In the genomic region with DNA sequence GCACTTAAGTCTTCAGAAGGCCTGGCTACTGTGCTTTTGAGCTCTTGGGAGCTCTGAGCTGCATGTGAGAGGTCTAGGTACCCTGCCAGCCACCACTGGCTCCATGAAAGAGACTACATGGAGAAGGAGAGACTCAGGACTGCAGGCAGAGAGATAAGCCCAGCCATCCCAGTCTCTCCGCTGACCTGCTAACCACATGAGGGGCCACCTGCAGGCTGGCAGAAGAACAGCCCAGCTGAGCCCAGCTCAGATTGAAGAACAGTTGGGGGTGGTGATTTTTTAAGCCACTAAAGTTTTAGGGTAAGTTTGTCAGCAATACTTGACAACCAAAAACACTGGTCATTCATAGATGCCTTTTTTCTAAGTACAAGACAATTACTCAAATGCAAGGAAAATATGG, we compare ENCODE assay signal across 2 cellular contexts.
TF ChIP-seq lines count a peak whose summit lies in the region.

No MANE protein-coding gene starts in this region.

TF ChIP-seq in HepG2, 621 proteins besides CTCF, POLR2A, EP300 and RAD21 (continued from another document):
- TF ChIP-seq, protein P1, sequence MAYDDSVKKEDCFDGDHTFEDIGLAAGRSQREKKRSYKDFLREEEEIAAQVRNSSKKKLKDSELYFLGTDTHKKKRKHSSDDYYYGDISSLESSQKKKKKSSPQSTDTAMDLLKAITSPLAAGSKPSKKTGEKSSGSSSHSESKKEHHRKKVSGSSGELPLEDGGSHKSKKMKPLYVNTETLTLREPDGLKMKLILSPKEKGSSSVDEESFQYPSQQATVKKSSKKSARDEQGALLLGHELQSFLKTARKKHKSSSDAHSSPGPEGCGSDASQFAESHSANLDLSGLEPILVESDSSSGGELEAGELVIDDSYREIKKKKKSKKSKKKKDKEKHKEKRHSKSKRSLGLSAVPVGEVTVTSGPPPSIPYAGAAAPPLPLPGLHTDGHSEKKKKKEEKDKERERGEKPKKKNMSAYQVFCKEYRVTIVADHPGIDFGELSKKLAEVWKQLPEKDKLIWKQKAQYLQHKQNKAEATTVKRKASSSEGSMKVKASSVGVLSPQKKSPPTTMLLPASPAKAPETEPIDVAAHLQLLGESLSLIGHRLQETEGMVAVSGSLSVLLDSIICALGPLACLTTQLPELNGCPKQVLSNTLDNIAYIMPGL (CRISPR knock-in tag; IDR thresholded peaks at IDR 0.05; ENCODE audit: borderline replicate concordance in 1 of 2, low read depth in 1 of 2), result no peak
- no peak for TF ChIP-seq ZSCAN9 (CRISPR knock-in tag; IDR thresholded peaks at IDR 0.05; ENCODE audit: borderline replicate concordance)

TF ChIP-seq in GM12878, 131 proteins besides CTCF, POLR2A, EP300 and RAD21 (continued from another document):
- TF ChIP-seq, protein P2, sequence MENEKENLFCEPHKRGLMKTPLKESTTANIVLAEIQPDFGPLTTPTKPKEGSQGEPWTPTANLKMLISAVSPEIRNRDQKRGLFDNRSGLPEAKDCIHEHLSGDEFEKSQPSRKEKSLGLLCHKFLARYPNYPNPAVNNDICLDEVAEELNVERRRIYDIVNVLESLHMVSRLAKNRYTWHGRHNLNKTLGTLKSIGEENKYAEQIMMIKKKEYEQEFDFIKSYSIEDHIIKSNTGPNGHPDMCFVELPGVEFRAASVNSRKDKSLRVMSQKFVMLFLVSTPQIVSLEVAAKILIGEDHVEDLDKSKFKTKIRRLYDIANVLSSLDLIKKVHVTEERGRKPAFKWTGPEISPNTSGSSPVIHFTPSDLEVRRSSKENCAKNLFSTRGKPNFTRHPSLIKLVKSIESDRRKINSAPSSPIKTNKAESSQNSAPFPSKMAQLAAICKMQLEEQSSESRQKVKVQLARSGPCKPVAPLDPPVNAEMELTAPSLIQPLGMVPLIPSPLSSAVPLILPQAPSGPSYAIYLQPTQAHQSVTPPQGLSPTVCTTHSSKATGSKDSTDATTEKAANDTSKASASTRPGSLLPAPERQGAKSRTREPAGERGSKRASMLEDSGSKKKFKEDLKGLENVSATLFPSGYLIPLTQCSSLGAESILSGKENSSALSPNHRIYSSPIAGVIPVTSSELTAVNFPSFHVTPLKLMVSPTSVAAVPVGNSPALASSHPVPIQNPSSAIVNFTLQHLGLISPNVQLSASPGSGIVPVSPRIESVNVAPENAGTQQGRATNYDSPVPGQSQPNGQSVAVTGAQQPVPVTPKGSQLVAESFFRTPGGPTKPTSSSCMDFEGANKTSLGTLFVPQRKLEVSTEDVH (IDR thresholded peaks at IDR 0.05; ENCODE audit: low read depth, partially characterized antibody), result no peak
